In the genomic region with DNA sequence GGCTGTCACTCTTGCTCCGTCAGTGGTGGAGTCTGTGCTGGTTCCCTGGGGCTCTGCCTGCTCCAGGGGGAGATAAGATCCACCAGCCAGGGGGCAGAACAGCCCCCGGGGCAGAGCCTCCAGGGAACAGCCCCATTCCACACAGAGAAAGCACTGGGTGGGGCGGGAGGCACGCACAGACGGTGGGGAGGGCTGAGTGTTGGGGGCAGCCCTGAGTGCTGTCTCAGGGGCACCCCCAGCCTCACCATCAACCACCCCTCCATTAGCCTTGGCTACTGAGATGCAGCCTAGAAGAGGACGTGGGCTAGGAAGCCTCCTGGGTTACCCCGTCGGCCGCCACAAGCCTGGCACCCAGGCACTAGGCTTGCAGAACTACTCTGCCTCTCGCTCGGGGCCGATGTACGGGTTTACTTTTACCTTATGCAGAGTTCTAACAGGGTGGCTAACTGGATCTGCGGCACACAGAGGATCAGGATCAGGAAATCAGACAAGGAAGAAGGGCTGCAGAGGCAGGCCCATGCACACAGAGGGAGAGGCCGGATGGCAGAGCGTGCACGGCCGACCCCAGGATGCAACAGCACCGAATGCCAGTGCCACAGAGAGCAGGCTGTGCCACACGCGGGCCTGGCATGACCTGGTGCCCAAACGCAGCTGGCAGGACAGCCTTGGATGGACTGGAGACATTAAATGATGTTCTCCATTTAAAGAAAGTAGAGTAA, we compare ENCODE assay signal across 18 cellular contexts.
A peak's percentile ranks its signal among the peaks of the same experiment; 100 is the strongest.
DNase-seq lines count a peak whose midpoint lies in the region; ATAC-seq and TF ChIP-seq lines count a peak whose summit lies in the region.
"Had no signal": no experiment of that assay in that cellular context is flagged by ENCODE, and none has a peak within 500 bp of the region (broad histone marks: within the 10 kb centered on the region; RNA-seq: fewer than 3 reads in every experiment).

No MANE protein-coding gene starts in this region.

- H3K4me3 ChIP-seq in RWPE2 (ENCODE audit: severe bottlenecking): no peak overlapping the region
- no peak overlapping the region for H3K4me3 ChIP-seq in mucosa of descending colon
- H3K4me3 ChIP-seq: BLaER1 treated with 17β-estradiol and CSF1 and Interleukin-3, amounts not matched to agents 10 nM and 100 nM; Peyer's patch had no signal

- H3K9me3 ChIP-seq in RWPE2 (ENCODE audit: severe bottlenecking) (no peaks in the 10 kb centered on the region), mucosa of descending colon (no peaks in the 10 kb centered on the region)

- H3K4me1 ChIP-seq in RWPE2 (ENCODE audit: insufficient read depth, poor library complexity, severe bottlenecking) (no peaks in the 10 kb centered on the region), mucosa of descending colon (ENCODE audit: low read depth) (peaks cover 4% of the 10 kb centered on the region)
- H3K4me1 ChIP-seq: Peyer's patch had no signal

- H3K9me3 Mint-ChIP-seq in natural killer cell treated with Interleukin-12 subunit alpha and Interleukin-12 subunit beta and Interleukin-15 and Interleukin-18, amount 100 ng/mL, for 72 hours: no peaks in the 10 kb centered on the region
- no peaks in the 10 kb centered on the region for H3K9me3 Mint-ChIP-seq in natural killer cell
- no peaks in the 10 kb centered on the region for H3K9me3 Mint-ChIP-seq in activated CD8-positive, alpha-beta T cell treated with anti-CD3 and anti-CD28 coated beads, Interleukin-2, amount 10 ng/mL, durations not matched to agents 7 days and 5 days (ENCODE audit: insufficient read depth)

- peaks cover 4 to 8% of the 10 kb centered on the region in 2 donors for H3K27me3 Mint-ChIP-seq in natural killer cell treated with Interleukin-12 subunit alpha and Interleukin-12 subunit beta and Interleukin-15 and Interleukin-18, amount 100 ng/mL, for 72 hours
- H3K27me3 Mint-ChIP-seq in natural killer cell (ENCODE audit: low read depth in 2 of 2): peaks cover 0 to 5% of the 10 kb centered on the region in 2 donors
- H3K27me3 Mint-ChIP-seq in activated CD8-positive, alpha-beta T cell treated with anti-CD3 and anti-CD28 coated beads, Interleukin-2, amount 10 ng/mL, durations not matched to agents 7 days and 5 days (ENCODE audit: low read depth): no peaks in the 10 kb centered on the region

- CTCF ChIA-PET in activated CD8-positive, alpha-beta T cell treated with anti-CD3 and anti-CD28 coated beads, Interleukin-2, amount 10 ng/mL, durations not matched to agents 7 days and 5 days (lab: Charles Lee): no interaction called here

- no peaks in the 10 kb centered on the region for H3K36me3 Mint-ChIP-seq in natural killer cell treated with Interleukin-12 subunit alpha and Interleukin-12 subunit beta and Interleukin-15 and Interleukin-18, amount 100 ng/mL, for 72 hours
- no peaks in the 10 kb centered on the region for H3K36me3 Mint-ChIP-seq in natural killer cell
- no peaks in the 10 kb centered on the region for H3K36me3 Mint-ChIP-seq in activated CD8-positive, alpha-beta T cell treated with anti-CD3 and anti-CD28 coated beads, Interleukin-2, amount 10 ng/mL, durations not matched to agents 7 days and 5 days (ENCODE audit: low read depth)
- H3K36me3 Mint-ChIP-seq: CD4-positive, alpha-beta memory T cell; IgD-negative memory B cell had no signal

- no peak for ATAC-seq in natural killer cell treated with Interleukin-12 subunit alpha and Interleukin-12 subunit beta and Interleukin-15 and Interleukin-18, amount 100 ng/mL, for 72 hours
- ATAC-seq in natural killer cell (no peak), RWPE2 (ENCODE audit: low read depth) (no peak), mucosa of descending colon (no peak)
- no peak for ATAC-seq in activated CD8-positive, alpha-beta T cell treated with anti-CD3 and anti-CD28 coated beads, Interleukin-2, amount 10 ng/mL, durations not matched to agents 7 days and 5 days

- POLR2A ChIA-PET in activated CD8-positive, alpha-beta T cell treated with anti-CD3 and anti-CD28 coated beads, Interleukin-2, amount 10 ng/mL, durations not matched to agents 7 days and 5 days (lab: Charles Lee): no interaction called here

- no peaks in the 10 kb centered on the region for H3K36me3 ChIP-seq in RWPE2 (ENCODE audit: low read depth)
- H3K36me3 ChIP-seq in mucosa of descending colon (ENCODE audit: low read depth): no peaks in the 10 kb centered on the region
- H3K36me3 ChIP-seq: BLaER1 treated with 17β-estradiol and CSF1 and Interleukin-3, amounts not matched to agents 10 nM and 100 nM; Peyer's patch had no signal

- no peaks in the 10 kb centered on the region for H3K4me1 Mint-ChIP-seq in natural killer cell treated with Interleukin-12 subunit alpha and Interleukin-12 subunit beta and Interleukin-15 and Interleukin-18, amount 100 ng/mL, for 72 hours (ENCODE audit: low read depth in 2 of 2)
- H3K4me1 Mint-ChIP-seq in natural killer cell: no peaks in the 10 kb centered on the region
- H3K4me1 Mint-ChIP-seq in activated CD8-positive, alpha-beta T cell treated with anti-CD3 and anti-CD28 coated beads, Interleukin-2, amount 10 ng/mL, durations not matched to agents 7 days and 5 days (ENCODE audit: low read depth): no peaks in the 10 kb centered on the region
- H3K4me1 Mint-ChIP-seq: CD4-positive, alpha-beta memory T cell had no signal

- H3K4me3 Mint-ChIP-seq in natural killer cell treated with Interleukin-12 subunit alpha and Interleukin-12 subunit beta and Interleukin-15 and Interleukin-18, amount 100 ng/mL, for 72 hours: no peak overlapping the region
- no peak overlapping the region for H3K4me3 Mint-ChIP-seq in natural killer cell
- H3K4me3 Mint-ChIP-seq in activated CD8-positive, alpha-beta T cell treated with anti-CD3 and anti-CD28 coated beads, Interleukin-2, amount 10 ng/mL, durations not matched to agents 7 days and 5 days: no peak overlapping the region
- H3K4me3 Mint-ChIP-seq: CD4-positive, alpha-beta memory T cell; IgD-negative memory B cell had no signal

- no peak overlapping the region for H3K27ac Mint-ChIP-seq in natural killer cell treated with Interleukin-12 subunit alpha and Interleukin-12 subunit beta and Interleukin-15 and Interleukin-18, amount 100 ng/mL, for 72 hours
- no peak overlapping the region for H3K27ac Mint-ChIP-seq in natural killer cell
- no peak overlapping the region for H3K27ac Mint-ChIP-seq in activated CD8-positive, alpha-beta T cell treated with anti-CD3 and anti-CD28 coated beads, Interleukin-2, amount 10 ng/mL, durations not matched to agents 7 days and 5 days
- H3K27ac Mint-ChIP-seq: IgD-negative memory B cell had no signal

- intact Hi-C loops in natural killer cell (cut with micrococcal nuclease): no loop called here
- intact Hi-C loops in mucosa of descending colon (cut with DNase I, micrococcal nuclease): no loop called here

- H3K27me3 ChIP-seq in RWPE2 (ENCODE audit: insufficient read depth, poor library complexity, severe bottlenecking): no peaks in the 10 kb centered on the region
- H3K27me3 ChIP-seq: BLaER1 treated with 17β-estradiol and CSF1 and Interleukin-3, amounts not matched to agents 10 nM and 100 nM; Peyer's patch had no signal

- H3K27ac ChIP-seq in RWPE2 (ENCODE audit: poor library complexity, severe bottlenecking): no peak overlapping the region
- H3K27ac ChIP-seq: BLaER1 treated with 17β-estradiol and CSF1 and Interleukin-3, amounts not matched to agents 10 nM and 100 nM; Peyer's patch had no signal

- TF ChIP-seq CTCF in natural killer cell (IDR thresholded peaks at IDR 0.05): no peak
- no peak for TF ChIP-seq CTCF in RWPE2 (IDR thresholded peaks at IDR 0.05; ENCODE audit: poor library complexity, severe bottlenecking)
- TF ChIP-seq CTCF in mucosa of descending colon (IDR thresholded peaks at IDR 0.05): no peak

- DNase-seq in natural killer cell treated with Interleukin-12 subunit alpha and Interleukin-12 subunit beta and Interleukin-15 and Interleukin-18, amount 100 ng/mL, for 72 hours (ENCODE audit: low spot score): peak; percentile 44
- no peak for DNase-seq in natural killer cell
- peak; percentile 39 for DNase-seq in RWPE2 (ENCODE audit: low spot score)
- DNase-seq in mucosa of descending colon: peak in 2 of 3 donors; percentile 19 to 24
- DNase-seq in stimulated activated CD4-positive, alpha-beta T cell treated with anti-CD3 and anti-CD28 coated beads, Interleukin-1b, Interleukin-23, amount 100 ng/mL, for 48 hours: no peak
- no peak for DNase-seq in activated CD8-positive, alpha-beta T cell treated with anti-CD3 and anti-CD28 coated beads, Interleukin-2, amount 10 ng/mL, durations not matched to agents 7 days and 5 days
- no peak for DNase-seq in NCI-H1694 (lab: John Stamatoyannopoulos, UW)
- DNase-seq: CD4-positive, alpha-beta memory T cell; DMS153; GOT3; NCI-H1105; NCI-H146; NCI-H2081; NCI-H2171 treated with DMSO at 0.1 percent for 48 hours; NCI-H526 had no signal

Comparison
In these comparisons a context has a peak if more than half of its experiments do, and no peak if none do; other contexts are left out.
1. DNase-seq: peak in natural killer cell treated with Interleukin-12 subunit alpha and Interleukin-12 subunit beta and Interleukin-15 and Interleukin-18, amount 100 ng/mL, for 72 hours (single experiment), RWPE2 (single experiment) and mucosa of descending colon (2 of 3); none in natural killer cell (single experiment), stimulated activated CD4-positive, alpha-beta T cell treated with anti-CD3 and anti-CD28 coated beads, Interleukin-1b, Interleukin-23, amount 100 ng/mL, for 48 hours (single experiment), activated CD8-positive, alpha-beta T cell treated with anti-CD3 and anti-CD28 coated beads, Interleukin-2, amount 10 ng/mL, durations not matched to agents 7 days and 5 days (single experiment) and NCI-H1694 (single experiment).